29 cellular contexts compared by ENCODE assay signal in the genomic region with DNA sequence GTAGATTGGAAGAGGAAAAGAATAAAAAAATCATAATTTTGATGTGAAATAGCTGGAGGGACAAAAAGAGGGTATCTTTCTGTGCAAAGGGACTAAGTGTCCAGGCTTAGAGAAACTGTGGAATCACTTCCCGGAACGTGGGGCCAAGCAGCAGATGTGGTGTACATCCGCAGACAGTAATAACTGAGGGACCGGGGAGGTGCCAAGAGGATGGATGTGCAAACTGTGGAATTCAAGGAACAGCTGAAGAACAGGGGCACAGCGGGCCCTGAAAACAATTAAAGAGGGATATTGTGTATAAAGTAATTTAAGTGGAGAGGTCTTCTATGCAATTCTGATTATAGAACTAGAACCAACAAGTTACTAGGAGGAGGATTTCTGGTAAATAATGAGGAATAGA.
"Had no signal": no experiment of that assay in that cellular context is flagged by ENCODE, and none has a peak within 500 bp of the region (broad histone marks: within the 10 kb centered on the region; RNA-seq: fewer than 3 reads in every experiment).

No MANE protein-coding gene starts in this region.

- H3K4me1 ChIP-seq: ascending aorta, gastroesophageal sphincter, parathyroid adenoma, stomach had no signal

- H3K4me3 ChIP-seq: ascending aorta, cardiac muscle cell, coronary artery, dorsolateral prefrontal cortex, gastroesophageal sphincter, hepatocyte, stomach, tibial artery had no signal

- H3K27me3 ChIP-seq: ascending aorta, cardiac muscle cell, gastroesophageal sphincter, hepatocyte, tibial artery had no signal

- ATAC-seq: activated T-cell treated with anti-CD3 and anti-CD28 coated beads, Interleukin-2, amount 50 U/mL, for 72 hours; gastroesophageal sphincter; left cardiac atrium; naive thymus-derived CD4-positive, alpha-beta T cell; stimulated activated naive B cell treated with anti-CD40 and anti-IgM and Interleukin-4, amounts not matched to agents 10 μg/mL and 1 μg/mL and 100 μg/mL, for 72 hours had no signal

- H3K27ac ChIP-seq: ascending aorta, cardiac muscle cell, coronary artery, dorsolateral prefrontal cortex, gastroesophageal sphincter, hepatocyte, parathyroid adenoma, tibial artery had no signal

- H3K4me1 Mint-ChIP-seq: activated naive CD8-positive, alpha-beta T cell treated with anti-CD3 and anti-CD28 coated beads for 36 hours; brain; mesothelial cell of epicardium; naive thymus-derived CD4-positive, alpha-beta T cell; stimulated activated naive B cell treated with anti-CD40 and anti-IgM and Interleukin-4, amounts not matched to agents 10 μg/mL and 1 μg/mL and 100 μg/mL, for 72 hours had no signal

- H3K36me3 Mint-ChIP-seq: activated naive CD8-positive, alpha-beta T cell treated with anti-CD3 and anti-CD28 coated beads for 36 hours had no signal

- H3K27ac Mint-ChIP-seq: activated naive CD4-positive, alpha-beta T cell treated with anti-CD3 and anti-CD28 coated beads for 36 hours; activated naive CD8-positive, alpha-beta T cell treated with anti-CD3 and anti-CD28 coated beads for 36 hours; activated T-cell treated with anti-CD3 and anti-CD28 coated beads, Interleukin-2, amount 50 U/mL, for 72 hours; mesothelial cell of epicardium; stimulated activated naive B cell treated with anti-CD40 and anti-IgM and Interleukin-4, amounts not matched to agents 10 μg/mL and 1 μg/mL and 100 μg/mL, for 72 hours had no signal

- H3K36me3 ChIP-seq: ascending aorta, cardiac muscle cell, gastroesophageal sphincter, stomach, tibial artery had no signal

- DNase-seq: activated CD4-positive, alpha-beta T cell treated with anti-CD3 and anti-CD28 coated beads for 4 hours; activated CD4-positive, alpha-beta T cell treated with anti-CD3 and anti-CD28 coated beads, Interleukin-2, amount 50 U/mL, for 4 hours; activated effector memory CD4-positive, alpha-beta T cell treated with Interleukin-2 at 50 U/mL for 16 hours; activated naive CD4-positive, alpha-beta T cell treated with anti-CD3 and anti-CD28 coated beads for 36 hours; activated naive CD8-positive, alpha-beta T cell treated with anti-CD3 and anti-CD28 coated beads for 36 hours; activated T-cell treated with anti-CD3 and anti-CD28 coated beads for 4 hours; activated T-cell treated with anti-CD3 and anti-CD28 coated beads, Interleukin-2, amount 50 U/mL, for 72 hours; cerebellar nuclear complex; dorsolateral prefrontal cortex; effector memory CD4-positive, alpha-beta T cell; left cardiac atrium; mammary epithelial cell; naive thymus-derived CD4-positive, alpha-beta T cell; nucleus accumbens; right cardiac atrium; stimulated activated CD4-positive, alpha-beta T cell treated with anti-CD3 and anti-CD28 coated beads, Interleukin-12 subunit alpha, Interleukin-12 subunit beta, amount 100 ng/mL, for 4 hours; stimulated activated CD4-positive, alpha-beta T cell treated with anti-CD3 and anti-CD28 coated beads, Interleukin-4, amount 100 ng/mL, for 24 hours; stimulated activated naive B cell treated with anti-CD40 and anti-IgM and Interleukin-4, amounts not matched to agents 10 μg/mL and 1 μg/mL and 100 μg/mL, for 72 hours; stomach; T-helper 1 cell; tibial artery had no signal

- H3K4me3 Mint-ChIP-seq: activated naive CD4-positive, alpha-beta T cell treated with anti-CD3 and anti-CD28 coated beads for 36 hours; activated naive CD8-positive, alpha-beta T cell treated with anti-CD3 and anti-CD28 coated beads for 36 hours; activated T-cell treated with anti-CD3 and anti-CD28 coated beads, Interleukin-2, amount 50 U/mL, for 72 hours; brain; mesothelial cell of epicardium; naive thymus-derived CD4-positive, alpha-beta T cell; stimulated activated naive B cell treated with anti-CD40 and anti-IgM and Interleukin-4, amounts not matched to agents 10 μg/mL and 1 μg/mL and 100 μg/mL, for 72 hours had no signal
